Comparison of ENCODE assay signal across 16 cellular contexts in genomic region chr5:35668320-35668719, GRCh38. TPM values are rescaled to one million over a fixed set of nuclear protein-coding genes. Genes with fewer than 3 reads are reported as not detected.
DNase-seq lines count a peak whose midpoint lies in the region; ATAC-seq and TF ChIP-seq lines count a peak whose summit lies in the region.
"Had no signal": no experiment of that assay in that cellular context is flagged by ENCODE, and none has a peak within 500 bp of the region (broad histone marks: within the 10 kb centered on the region; RNA-seq: fewer than 3 reads in every experiment).

No MANE protein-coding gene starts in this region.

- no peaks in the 10 kb centered on the region for H3K9me3 ChIP-seq in CD4-positive, alpha-beta memory T cell (ENCODE audit: control insufficient read depth in 1 of 2, low read length in 2 of 2)
- H3K9me3 ChIP-seq in OCI-LY3 (ENCODE audit: insufficient read depth, low read length): no peaks in the 10 kb centered on the region
- H3K9me3 ChIP-seq: MG63 had no signal

- peak overlapping the region; percentile 27; the same call in 1 of the 2 replicates for H3K4me2 ChIP-seq in OCI-LY3 (ENCODE audit: low read length)
- H3K4me2 ChIP-seq: PC-9 had no signal

- H3K4me3 ChIP-seq in CD4-positive, alpha-beta memory T cell (ENCODE audit: low read length in 2 of 2): no peak overlapping the region
- H3K4me3 ChIP-seq in OCI-LY3 (ENCODE audit: low read length): no peak overlapping the region
- H3K4me3 ChIP-seq: MG63, PC-9 had no signal

- peak overlapping the region; percentile 32 for H3K27ac Mint-ChIP-seq in activated CD8-positive, alpha-beta T cell treated with anti-CD3 and anti-CD28 coated beads for 36 hours
- H3K27ac Mint-ChIP-seq in activated CD8-positive, alpha-beta T cell treated with anti-CD3 and anti-CD28 coated beads, Interleukin-2, amount 10 ng/mL, durations not matched to agents 7 days and 5 days: no peak overlapping the region
- H3K27ac Mint-ChIP-seq in CD4-positive, alpha-beta memory T cell: peak overlapping the region; percentile 8 to 83 (median 63)
- H3K27ac Mint-ChIP-seq in central memory CD8-positive, alpha-beta T cell (ENCODE audit: low read depth): peak overlapping the region; percentile 91

- H3K4me3 Mint-ChIP-seq in activated CD8-positive, alpha-beta T cell treated with anti-CD3 and anti-CD28 coated beads for 36 hours: no peak overlapping the region
- H3K4me3 Mint-ChIP-seq in activated CD8-positive, alpha-beta T cell treated with anti-CD3 and anti-CD28 coated beads, Interleukin-2, amount 10 ng/mL, durations not matched to agents 7 days and 5 days: no peak overlapping the region
- H3K4me3 Mint-ChIP-seq in CD4-positive, alpha-beta memory T cell: peak overlapping the region in 6 of 8 donors; percentile 2 to 59 (median 28)
- H3K4me3 Mint-ChIP-seq in central memory CD8-positive, alpha-beta T cell: no peak overlapping the region

- no peak for TF ChIP-seq CTCF in activated CD8-positive, alpha-beta T cell treated with anti-CD3 and anti-CD28 coated beads for 36 hours (IDR thresholded peaks at IDR 0.05)
- no peak for TF ChIP-seq CTCF in OCI-LY3 (IDR thresholded peaks at IDR 0.05; ENCODE audit: low read depth, low read length)

- no peaks in the 10 kb centered on the region for H3K79me2 ChIP-seq in OCI-LY3 (ENCODE audit: low read length)

- H3K4me1 ChIP-seq in CD4-positive, alpha-beta memory T cell (ENCODE audit: insufficient read depth, low read length): peaks cover 60% of the 10 kb centered on the region
- H3K4me1 ChIP-seq in OCI-LY3 (ENCODE audit: low read length): peaks cover 12% of the 10 kb centered on the region

- no peaks in the 10 kb centered on the region for H3K36me3 ChIP-seq in CD4-positive, alpha-beta memory T cell (ENCODE audit: insufficient read depth, low read length)
- H3K36me3 ChIP-seq in OCI-LY3 (replicated peaks; ENCODE audit: low read depth, low read length): no peaks in the 10 kb centered on the region
- H3K36me3 ChIP-seq: MG63 had no signal

- peak; percentile 32 for ATAC-seq in activated CD8-positive, alpha-beta T cell treated with anti-CD3 and anti-CD28 coated beads for 36 hours
- no peak for ATAC-seq in activated CD8-positive, alpha-beta T cell treated with anti-CD3 and anti-CD28 coated beads, Interleukin-2, amount 10 ng/mL, durations not matched to agents 7 days and 5 days
- no peak for ATAC-seq in central memory CD8-positive, alpha-beta T cell (replicated peaks; ENCODE audit: extremely low read depth, poor library complexity, severe bottlenecking)
- no peak for ATAC-seq in HG03025 (IDR thresholded peaks at IDR 0.05; ENCODE audit: low FRiP score, unreplicated experiment)

- H3K9me3 Mint-ChIP-seq in activated CD8-positive, alpha-beta T cell treated with anti-CD3 and anti-CD28 coated beads for 36 hours: peaks cover 7% of the 10 kb centered on the region
- H3K9me3 Mint-ChIP-seq in activated CD8-positive, alpha-beta T cell treated with anti-CD3 and anti-CD28 coated beads, Interleukin-2, amount 10 ng/mL, durations not matched to agents 7 days and 5 days (ENCODE audit: insufficient read depth): peaks cover 9% of the 10 kb centered on the region
- peaks cover 0 to 10% (median 3%) of the 10 kb centered on the region in 8 donors for H3K9me3 Mint-ChIP-seq in CD4-positive, alpha-beta memory T cell
- H3K9me3 Mint-ChIP-seq in central memory CD8-positive, alpha-beta T cell: no peaks in the 10 kb centered on the region

- intact Hi-C loops in activated CD8-positive, alpha-beta T cell treated with anti-CD3 and anti-CD28 coated beads for 36 hours (cut with micrococcal nuclease): no loop called here
- intact Hi-C loops in CD4-positive, alpha-beta memory T cell (cut with micrococcal nuclease): no loop called here

- H3K27me3 ChIP-seq in CD4-positive, alpha-beta memory T cell (ENCODE audit: insufficient read depth, low read length): no peaks in the 10 kb centered on the region
- H3K27me3 ChIP-seq in OCI-LY3 (ENCODE audit: low read depth, low read length): peaks cover 22% of the 10 kb centered on the region
- H3K27me3 ChIP-seq: MG63 had no signal

- peaks cover 29% of the 10 kb centered on the region for H3K36me3 Mint-ChIP-seq in activated CD8-positive, alpha-beta T cell treated with anti-CD3 and anti-CD28 coated beads for 36 hours (ENCODE audit: low read depth)
- peaks cover 36% of the 10 kb centered on the region for H3K36me3 Mint-ChIP-seq in activated CD8-positive, alpha-beta T cell treated with anti-CD3 and anti-CD28 coated beads, Interleukin-2, amount 10 ng/mL, durations not matched to agents 7 days and 5 days (ENCODE audit: low read depth)
- peaks cover 18 to 29% of the 10 kb centered on the region in 2 donors for H3K36me3 Mint-ChIP-seq in CD4-positive, alpha-beta memory T cell
- peaks cover 3% of the 10 kb centered on the region for H3K36me3 Mint-ChIP-seq in central memory CD8-positive, alpha-beta T cell (ENCODE audit: insufficient read depth)

- DNase-seq in activated CD8-positive, alpha-beta T cell treated with anti-CD3 and anti-CD28 coated beads for 36 hours: peak; percentile 36
- no peak for DNase-seq in activated CD8-positive, alpha-beta T cell treated with anti-CD3 and anti-CD28 coated beads, Interleukin-2, amount 10 ng/mL, durations not matched to agents 7 days and 5 days
- DNase-seq in CD4-positive, alpha-beta memory T cell: no peak
- no peak for DNase-seq in central memory CD8-positive, alpha-beta T cell (ENCODE audit: low spot score in 2 of 2)
- DNase-seq in SW 1271 (lab: John Stamatoyannopoulos, UW) (no peak), nucleus accumbens (lab: John Stamatoyannopoulos, UW) (no peak)
- DNase-seq: C1 segment of cervical spinal cord, GOT3, KG1, MG63, NCI-H1092 treated with DMSO at 0.1 percent for 48 hours, NCI-H1694 treated with DMSO at 0.1 percent for 48 hours, NCI-H446, PC-9 had no signal

- H3K4me1 Mint-ChIP-seq in activated CD8-positive, alpha-beta T cell treated with anti-CD3 and anti-CD28 coated beads for 36 hours (ENCODE audit: low read depth): peaks cover 67% of the 10 kb centered on the region
- H3K4me1 Mint-ChIP-seq in activated CD8-positive, alpha-beta T cell treated with anti-CD3 and anti-CD28 coated beads, Interleukin-2, amount 10 ng/mL, durations not matched to agents 7 days and 5 days (ENCODE audit: low read depth): peaks cover 59% of the 10 kb centered on the region
- H3K4me1 Mint-ChIP-seq in CD4-positive, alpha-beta memory T cell: peaks cover 46 to 83% (median 64%) of the 10 kb centered on the region in 4 donors
- H3K4me1 Mint-ChIP-seq in central memory CD8-positive, alpha-beta T cell: peaks cover 56% of the 10 kb centered on the region

- H3K27me3 Mint-ChIP-seq in activated CD8-positive, alpha-beta T cell treated with anti-CD3 and anti-CD28 coated beads for 36 hours: no peaks in the 10 kb centered on the region
- no peaks in the 10 kb centered on the region for H3K27me3 Mint-ChIP-seq in activated CD8-positive, alpha-beta T cell treated with anti-CD3 and anti-CD28 coated beads, Interleukin-2, amount 10 ng/mL, durations not matched to agents 7 days and 5 days (ENCODE audit: low read depth)
- H3K27me3 Mint-ChIP-seq in CD4-positive, alpha-beta memory T cell: no peaks in the 10 kb centered on the region
- no peaks in the 10 kb centered on the region for H3K27me3 Mint-ChIP-seq in central memory CD8-positive, alpha-beta T cell

- H3K27ac ChIP-seq in CD4-positive, alpha-beta memory T cell (ENCODE audit: low read depth, low read length): no peak overlapping the region
- H3K27ac ChIP-seq in OCI-LY3 (ENCODE audit: low read length): no peak overlapping the region
- H3K27ac ChIP-seq: PC-9 had no signal

- no peak overlapping the region for H3K9ac ChIP-seq in OCI-LY3 (ENCODE audit: low read length)

- H2AFZ ChIP-seq in OCI-LY3 (ENCODE audit: low read depth, low read length): no peak overlapping the region
- H2AFZ ChIP-seq: PC-9 had no signal

- CTCF ChIA-PET in activated CD8-positive, alpha-beta T cell treated with anti-CD3 and anti-CD28 coated beads for 36 hours (lab: Charles Lee): interaction anchor here (1.3 to 1.9 kb wide), 2 partner anchors 17 to 18 kb away, joined by 4 to 5 read pairs; no protein-coding TSS in a partner anchor
- CTCF ChIA-PET in activated CD8-positive, alpha-beta T cell treated with anti-CD3 and anti-CD28 coated beads, Interleukin-2, amount 10 ng/mL, durations not matched to agents 7 days and 5 days (lab: Charles Lee): interaction anchor here (1.9 kb wide), 1 partner anchor 17 kb away, joined by 7 read pairs; no protein-coding TSS in a partner anchor
- CTCF ChIA-PET in CD4-positive, alpha-beta memory T cell (lab: Charles Lee; ENCODE audit: partially characterized antibody): interaction anchor here (0.7 to 1.8 kb wide), 2 partner anchors 10 to 17 kb away, joined by 3 to 7 read pairs; no protein-coding TSS in a partner anchor

- no peaks in the 10 kb centered on the region for H4K20me1 ChIP-seq in OCI-LY3 (ENCODE audit: insufficient read depth, low read length)

- POLR2A ChIA-PET in activated CD8-positive, alpha-beta T cell treated with anti-CD3 and anti-CD28 coated beads for 36 hours (lab: Charles Lee): interaction anchor here (1.2 to 1.5 kb wide), 2 partner anchors 185 to 236 kb away, joined by 3 to 4 read pairs; no protein-coding TSS in a partner anchor
- POLR2A ChIA-PET in activated CD8-positive, alpha-beta T cell treated with anti-CD3 and anti-CD28 coated beads, Interleukin-2, amount 10 ng/mL, durations not matched to agents 7 days and 5 days (lab: Charles Lee): no interaction called here
- POLR2A ChIA-PET in CD4-positive, alpha-beta memory T cell (lab: Charles Lee; ENCODE audit: partially characterized antibody): interaction anchor here (2.2 to 4.0 kb wide), 2 partner anchors 155 to 213 kb away, joined by 7 to 36 read pairs; no protein-coding TSS in a partner anchor

RNA-seq across cellular contexts. Expression of gene SPEF2, which starts 50.7 kb away (rescaled TPM):
- total RNA-seq in activated CD8-positive, alpha-beta T cell treated with anti-CD3 and anti-CD28 coated beads for 36 hours: 1 to 10 TPM; 8.4 to 9.9 TPM
- total RNA-seq in activated CD8-positive, alpha-beta T cell treated with anti-CD3 and anti-CD28 coated beads, Interleukin-2, amount 10 ng/mL, durations not matched to agents 7 days and 5 days: 1 to 10 TPM; 5.1 to 6.4 TPM
- total RNA-seq in CD4-positive, alpha-beta memory T cell: 10 to 100 TPM; 14.2 to 15.4 TPM
- polyA plus RNA-seq in CD4-positive, alpha-beta memory T cell: 1 to 10 TPM; 4.0 to 6.2 TPM

Comparison
In these comparisons a context has a peak if more than half of its experiments do, and no peak if none do; other contexts are left out.
1. H3K4me3 Mint-ChIP-seq: peak in CD4-positive, alpha-beta memory T cell (6 of 8); none in activated CD8-positive, alpha-beta T cell treated with anti-CD3 and anti-CD28 coated beads for 36 hours (single experiment), activated CD8-positive, alpha-beta T cell treated with anti-CD3 and anti-CD28 coated beads, Interleukin-2, amount 10 ng/mL, durations not matched to agents 7 days and 5 days (single experiment) and central memory CD8-positive, alpha-beta T cell (single experiment).